1 cellular context compared by ENCODE assay signal in genomic region chr17:75065562-75066151, GRCh38.
TF ChIP-seq lines count a peak whose summit lies in the region.

No MANE protein-coding gene starts in this region.

TF ChIP-seq in K562, 482 proteins besides CTCF, POLR2A, EP300 and RAD21:
- TF ChIP-seq HMBOX1 (IDR thresholded peaks at IDR 0.05) (peak; percentile 62), C11orf30 (IDR thresholded peaks at IDR 0.05; ENCODE audit: low read depth) (peak; percentile 44; the same call in 1 of the 2 replicates), ZNF316 (IDR thresholded peaks at IDR 0.05) (peak; percentile 59), BDP1 (IDR thresholded peaks at IDR 0.05; ENCODE audit: insufficient read depth, insufficient read length) (no peak)
